ENCODE assay signal across 1 cellular context in genomic region chr13:32427852-32428580, GRCh38.
TF ChIP-seq lines count a peak whose summit lies in the region.

TSS of gene N4BP2L1 (minus strand) at chr13:32428130. CDS start at chr13:32428082, 48 bp downstream.

TF ChIP-seq in HepG2, 621 proteins besides CTCF, POLR2A, EP300 and RAD21 (continued from another document and continues in another):
- TF ChIP-seq ZNF574 (CRISPR knock-in tag; IDR thresholded peaks at IDR 0.05) (peak; percentile 85), SOX5 (CRISPR knock-in tag; IDR thresholded peaks at IDR 0.05; ENCODE audit: borderline replicate concordance) (peak; percentile 81), ZNF687 (CRISPR knock-in tag; IDR thresholded peaks at IDR 0.05) (peak; percentile 89), NR2F2 (IDR thresholded peaks at IDR 0.05; ENCODE audit: borderline replicate concordance, low read depth) (peak; percentile 54; the same call in 1 of the 2 replicates), DR1 (CRISPR knock-in tag; IDR thresholded peaks at IDR 0.05) (peak; percentile 33; the same call in 1 of the 2 replicates), ZNF121 (CRISPR knock-in tag; IDR thresholded peaks at IDR 0.05) (peak; percentile 23; the same call in 1 of the 2 replicates), ZNF629 (CRISPR knock-in tag; conservative IDR thresholded peaks at IDR 0.05) (peak; percentile 25; the same call in 1 of the 2 replicates), PHF8 (CRISPR knock-in tag; IDR thresholded peaks at IDR 0.05) (peak; percentile 65), ZNF772 (CRISPR knock-in tag; IDR thresholded peaks at IDR 0.05) (peak; percentile 46; the same call in 1 of the 2 replicates), KDM4B (CRISPR knock-in tag; IDR thresholded peaks at IDR 0.05) (peak; percentile 81; the same call in 1 of the 2 replicates), ZNF275 (CRISPR knock-in tag; IDR thresholded peaks at IDR 0.05; ENCODE audit: borderline replicate concordance) (no peak), LCORL (IDR thresholded peaks at IDR 0.05) (no peak), LCORL (CRISPR knock-in tag; IDR thresholded peaks at IDR 0.05) (peak; percentile 55; the same call in 1 of the 2 replicates), HCFC1 (IDR thresholded peaks at IDR 0.05; ENCODE audit: low read depth, low read length) (no peak; the same call in 1 of the 2 replicates), MAF1 (CRISPR knock-in tag; IDR thresholded peaks at IDR 0.05; ENCODE audit: borderline replicate concordance) (no peak), PITX1 (CRISPR knock-in tag; IDR thresholded peaks at IDR 0.05) (peak; percentile 74), ZEB1 (IDR thresholded peaks at IDR 0.05; ENCODE audit: insufficient replicate concordance, low read depth) (peak; percentile 65), ZNF460 (CRISPR knock-in tag; IDR thresholded peaks at IDR 0.05; ENCODE audit: borderline replicate concordance) (0 out of 2 replicates have a peak, but pooled peaks have one; percentile 7), MED1 (CRISPR knock-in tag; IDR thresholded peaks at IDR 0.05) (peak; percentile 87), SMYD3 (CRISPR knock-in tag; IDR thresholded peaks at IDR 0.05) (peak; percentile 72), CENPX (CRISPR knock-in tag; IDR thresholded peaks at IDR 0.05) (no peak), SP1 (IDR thresholded peaks at IDR 0.05) (no peak), SP1 (CRISPR knock-in tag; IDR thresholded peaks at IDR 0.05) (peak; percentile 67; the same call in 1 of the 2 replicates), ZNF501 (CRISPR knock-in tag; IDR thresholded peaks at IDR 0.05) (peak; percentile 43; the same call in 1 of the 2 replicates), NR2F1 (CRISPR knock-in tag; IDR thresholded peaks at IDR 0.05) (peak; percentile 91 to 95), ELF1 (CRISPR knock-in tag; IDR thresholded peaks at IDR 0.05) (peak; percentile 71), MAX (IDR thresholded peaks at IDR 0.05) (peak; percentile 80), GATAD1 (CRISPR knock-in tag; IDR thresholded peaks at IDR 0.05) (peak; percentile 66), ZNF788 (CRISPR knock-in tag; IDR thresholded peaks at IDR 0.05; ENCODE audit: borderline replicate concordance) (peak; percentile 93), NFE2 (CRISPR knock-in tag; IDR thresholded peaks at IDR 0.05) (no peak), SP5 (CRISPR knock-in tag; IDR thresholded peaks at IDR 0.05; ENCODE audit: borderline replicate concordance, low read depth) (peak; percentile 98), DRAP1 (CRISPR knock-in tag; IDR thresholded peaks at IDR 0.05) (peak; percentile 95), SOX6 (IDR thresholded peaks at IDR 0.05) (no peak), SOX6 (CRISPR knock-in tag; IDR thresholded peaks at IDR 0.05) (peak; percentile 81), PATZ1 (CRISPR knock-in tag; IDR thresholded peaks at IDR 0.05) (peak; percentile 97), ZNF260 (CRISPR knock-in tag; IDR thresholded peaks at IDR 0.05; ENCODE audit: borderline replicate concordance, low read depth) (no peak), ZBTB46 (CRISPR knock-in tag; IDR thresholded peaks at IDR 0.05; ENCODE audit: borderline replicate concordance) (no peak), MXD4 (CRISPR knock-in tag; IDR thresholded peaks at IDR 0.05) (0 out of 2 replicates have a peak, but pooled peaks have one; percentile 55), ZNF441 (CRISPR knock-in tag; IDR thresholded peaks at IDR 0.05; ENCODE audit: borderline replicate concordance) (no peak), JUN (CRISPR knock-in tag; IDR thresholded peaks at IDR 0.05) (0 out of 2 replicates have a peak, but pooled peaks have one; percentile 26), BCL3 (CRISPR knock-in tag; IDR thresholded peaks at IDR 0.05) (peak; percentile 62), ZNF335 (CRISPR knock-in tag; IDR thresholded peaks at IDR 0.05) (peak; percentile 38; the same call in 1 of the 2 replicates), ZNF276 (CRISPR knock-in tag; IDR thresholded peaks at IDR 0.05; ENCODE audit: low read depth) (no peak), FOXC1 (CRISPR knock-in tag; IDR thresholded peaks at IDR 0.05; ENCODE audit: borderline replicate concordance) (peak; percentile 46; the same call in 1 of the 2 replicates), HNF4A (CRISPR knock-in tag; IDR thresholded peaks at IDR 0.05) (peak; percentile 87), YEATS2 (CRISPR knock-in tag; IDR thresholded peaks at IDR 0.05; ENCODE audit: borderline replicate concordance) (peak; percentile 70; the same call in 1 of the 2 replicates), TFAP4 (IDR thresholded peaks at IDR 0.05; ENCODE audit: borderline replicate concordance, low read depth) (peak; percentile 79; the same call in 1 of the 2 replicates)
